9 cellular contexts compared by ENCODE assay signal in genomic region chr6:157184202-157185015, GRCh38.
DNase-seq lines count a peak whose midpoint lies in the region; FAIRE-seq and TF ChIP-seq lines count a peak whose summit lies in the region.
"Had no signal": no experiment of that assay in that cellular context is flagged by ENCODE, and none has a peak within 500 bp of the region (broad histone marks: within the 10 kb centered on the region; RNA-seq: fewer than 3 reads in every experiment).

No MANE protein-coding gene starts in this region.

- H3K9me1 ChIP-seq in keratinocyte (ENCODE audit: control insufficient read depth, extremely low read depth, insufficient read depth, low read length), result no peaks in the 10 kb centered on the region

- no peaks in the 10 kb centered on the region for H3K27me3 ChIP-seq in keratinocyte (ENCODE audit: control insufficient read depth, extremely low read depth, insufficient read depth, low read length)

- TF ChIP-seq CTCF in cardiac fibroblast (IDR thresholded peaks at IDR 0.05; ENCODE audit: low read depth, low read length) (peak; percentile 99), keratinocyte (optimal IDR thresholded peaks at IDR 0.05 in 1 of 3, IDR thresholded peaks at IDR 0.05 in 1 of 3, conservative IDR thresholded peaks at IDR 0.05 in 1 of 3; ENCODE audit: extremely low read depth in 1 of 3, insufficient read depth in 2 of 3, low read length in 3 of 3) (peak; percentile 88 to 96 (median 91))

- H3K36me3 ChIP-seq in keratinocyte (ENCODE audit: control insufficient read depth in 2 of 2, extremely low read depth in 1 of 2, insufficient read depth in 2 of 2, low read length in 2 of 2), result peaks cover 5 to 15% of the 10 kb centered on the region in 2 experiments

- no peaks in the 10 kb centered on the region for H3K79me2 ChIP-seq in keratinocyte (ENCODE audit: control insufficient read depth, insufficient read depth, low read length)

- H3K27ac ChIP-seq in keratinocyte (ENCODE audit: control insufficient read depth, insufficient read depth, low read length), result no peak overlapping the region

- H3K4me3 ChIP-seq in cardiac fibroblast (replicated peaks in 1 of 2; ENCODE audit: low read depth in 2 of 2, low read length in 2 of 2) (no peak overlapping the region), keratinocyte (ENCODE audit: control insufficient read depth in 2 of 3, extremely low read depth in 1 of 3, insufficient read depth in 2 of 3, low read depth in 1 of 3, low read length in 3 of 3) (no peak overlapping the region)

- DNase-seq in DMS 273 (lab: John Stamatoyannopoulos, UW; ENCODE audit: unreplicated experiment) (peak; percentile 72), DMS 273 treated with DMSO at 0.1 percent for 48 hours (lab: John Stamatoyannopoulos, UW) (no peak), NCI-H187 treated with DMSO at 0.1 percent for 48 hours (lab: John Stamatoyannopoulos, UW) (peak; percentile 32), cardiac fibroblast (ENCODE audit: low read depth in 2 of 2) (peak; percentile 72 to 73), keratinocyte (ENCODE audit: low read depth, low spot score) (peak; percentile 4), GDM1 (lab: John Stamatoyannopoulos, UW) (no peak)
- DNase-seq in activated CD4-positive, CD25-positive, alpha-beta regulatory T cell (lab: John Stamatoyannopoulos, UW), result peak; percentile 15 to 25 (median 18)
- peak; percentile 70 for DNase-seq in stimulated activated CD4-positive, alpha-beta T cell treated with anti-CD3 and anti-CD28 coated beads, Interleukin-15, amount 100 ng/mL, for 24 hours

- H2AFZ ChIP-seq in keratinocyte (ENCODE audit: control insufficient read depth, low read length), result peak overlapping the region; percentile 13

- dilution Hi-C loops in keratinocyte (cut with MboI; ENCODE audit: extremely low pct_ligation_motif_present, low sequenced_read_pairs), result no loop called here

- no peak for FAIRE-seq in keratinocyte (lab: Jason Lieb, UNC)
- FAIRE-seq: A204.1 had no signal

- peak overlapping the region; percentile 57 for H3K4me2 ChIP-seq in keratinocyte (ENCODE audit: control insufficient read depth, extremely low read depth, insufficient read depth, low read depth, low read length)

- H3K4me1 ChIP-seq in keratinocyte (ENCODE audit: control insufficient read depth, extremely low read depth, insufficient read depth, low read length), result peaks cover 19% of the 10 kb centered on the region

- H3K9ac ChIP-seq in keratinocyte (ENCODE audit: control insufficient read depth, extremely low read depth, insufficient read depth, low read length), result no peak overlapping the region

- no peaks in the 10 kb centered on the region for H3K9me3 ChIP-seq in keratinocyte (ENCODE audit: control insufficient read depth, low read depth, low read length)

- H4K20me1 ChIP-seq in keratinocyte (ENCODE audit: control insufficient read depth, extremely low read depth, insufficient read depth, low read length), result no peaks in the 10 kb centered on the region

Comparison
In these comparisons a context has a peak if more than half of its experiments do, and no peak if none do; other contexts are left out.
1. DNase-seq: peak in DMS 273 (single experiment), NCI-H187 treated with DMSO at 0.1 percent for 48 hours (single experiment), activated CD4-positive, CD25-positive, alpha-beta regulatory T cell (4 of 4), cardiac fibroblast (2 of 2), keratinocyte (single experiment) and stimulated activated CD4-positive, alpha-beta T cell treated with anti-CD3 and anti-CD28 coated beads, Interleukin-15, amount 100 ng/mL, for 24 hours (single experiment); none in DMS 273 treated with DMSO at 0.1 percent for 48 hours (single experiment) and GDM1 (single experiment).